ENCODE assay signal across 9 cellular contexts in genomic region chr12:56020437-56021189, GRCh38. TPM values are rescaled to one million over a fixed set of nuclear protein-coding genes. Genes with fewer than 3 reads are reported as not detected.
DNase-seq lines count a peak whose midpoint lies in the region; ATAC-seq, FAIRE-seq and TF ChIP-seq lines count a peak whose summit lies in the region.
"Had no signal": no experiment of that assay in that cellular context is flagged by ENCODE, and none has a peak within 500 bp of the region (broad histone marks: within the 10 kb centered on the region; RNA-seq: fewer than 3 reads in every experiment).

Gene IKZF4 (plus strand): TSS chr12:56021043. CDS start chr12:56021494, 451 bp downstream.

- no peak within 1 kb of the TSS for H3K23ac ChIP-seq in H1 (ENCODE audit: insufficient read length)

- H3K27ac ChIP-seq in DND-41 (ENCODE audit: low read length), result peak within 1 kb of the TSS; percentile 84
- peak within 1 kb of the TSS; percentile 73 for H3K27ac ChIP-seq in H1 (ENCODE audit: low read depth, low read length)

- H3K79me1 ChIP-seq in H1 (ENCODE audit: low read depth, low read length), result no peaks in the 10 kb centered on the region; the same call in 1 of the 2 replicates

- H3K27me3 ChIP-seq in DND-41 (ENCODE audit: insufficient read depth, low read length, poor library complexity) (no peaks in the 10 kb centered on the region), H1 (replicated peaks in 1 of 4; ENCODE audit: control insufficient read depth in 3 of 4, extremely low read depth in 1 of 4, insufficient read depth in 3 of 4, low read length in 3 of 4) (no peaks in the 10 kb centered on the region)

- peak within 1 kb of the TSS; percentile 92 for H2BK5ac ChIP-seq in H1 (ENCODE audit: low read depth, low read length)

- peak within 1 kb of the TSS; percentile 54 for H3K14ac ChIP-seq in H1 (ENCODE audit: insufficient read length)

- peak within 1 kb of the TSS; percentile 30 for H2BK120ac ChIP-seq in H1 (replicated peaks; ENCODE audit: low read depth, low read length)

- H3K79me2 ChIP-seq in DND-41 (ENCODE audit: insufficient read depth, low read length) (peaks cover 16% of the 10 kb centered on the region), H1 (ENCODE audit: control insufficient read depth in 1 of 2, insufficient read depth in 2 of 2, low read length in 2 of 2) (no peaks in the 10 kb centered on the region)

- no peak for TF ChIP-seq RAD21 in H1 (IDR thresholded peaks at IDR 0.05 in 1 of 2, conservative IDR thresholded peaks at IDR 0.05 in 1 of 2; ENCODE audit: low read depth in 2 of 2, low read length in 2 of 2)

- H3K4me1 ChIP-seq in DND-41 (ENCODE audit: insufficient read depth, low read length) (peaks cover 44% of the 10 kb centered on the region), H1 (replicated peaks in 1 of 4; ENCODE audit: control insufficient read depth in 3 of 4, insufficient read depth in 4 of 4, low read length in 3 of 4) (peaks cover 8 to 25% (median 16%) of the 10 kb centered on the region in 4 experiments)

- TF ChIP-seq POLR2A in H1 (IDR thresholded peaks at IDR 0.05; ENCODE audit: control extremely low read depth in 1 of 2, low read depth in 2 of 2, low read length in 2 of 2), result peak in 1 of 2 experiments; percentile 69; a peak in 2 of 3 replicates

- H3K18ac ChIP-seq in H1 (ENCODE audit: extremely low read depth, low read length), result peak within 1 kb of the TSS; percentile 76

- DNase-seq in DND-41, result peak; percentile 81
- DNase-seq in SKM-1 treated with dmso at 0.1 percent for 144 hours (lab: John Stamatoyannopoulos, UW; ENCODE audit: unreplicated experiment), result peak; percentile 75
- DNase-seq in H1 (ENCODE audit: low read depth in 1 of 2, low spot score in 2 of 2), result peak in 1 of 2 experiments; percentile 81
- no peak for DNase-seq in mesenteric fat pad (ENCODE audit: low spot score)
- DNase-seq in ureter (ENCODE audit: low spot score), result peak; percentile 68
- no peak for DNase-seq in GDM1 (lab: John Stamatoyannopoulos, UW)

- FAIRE-seq in H1 (lab: Jason Lieb, UNC), result no peak
- FAIRE-seq: islet of Langerhans had no signal

- H2AFZ ChIP-seq in DND-41 (ENCODE audit: low read depth, low read length) (peak within 1 kb of the TSS; percentile 71), H1 (ENCODE audit: low read length) (peak within 1 kb of the TSS; percentile 24; the same call in 1 of the 2 replicates)

- H3K23me2 ChIP-seq in H1 (ENCODE audit: low read depth, low read length), result peaks cover 12% of the 10 kb centered on the region

- 8% methylated on average over 8 of the region's 10 CpGs; no CpG with 5 or more reads in 1 of the 2 experiments for WGBS in H1 (ENCODE audit: extremely low coverage in 1 of 2, insufficient coverage in 1 of 2, insufficient read length in 1 of 2, insufficient replicate concordance in 2 of 2, low coverage in 1 of 2, low lambda C conversion rate in 2 of 2, missing lambda C conversion rate in 1 of 2), 2 experiments

- H4K20me1 ChIP-seq in DND-41 (ENCODE audit: insufficient read depth, low read length) (no peaks in the 10 kb centered on the region), H1 (replicated peaks in 1 of 2; ENCODE audit: control insufficient read depth in 1 of 2, insufficient read depth in 2 of 2, low read length in 2 of 2) (no peaks in the 10 kb centered on the region)

- H3K36me3 ChIP-seq in DND-41 (ENCODE audit: insufficient read depth, low read length) (peaks cover 11% of the 10 kb centered on the region), H1 (ENCODE audit: control insufficient read depth in 2 of 4, insufficient read depth in 4 of 4, low read length in 3 of 4) (peaks cover 0 to 13% (median 2%) of the 10 kb centered on the region in 4 experiments; a peak in 4 of 8 replicates)

- H2AK5ac ChIP-seq in H1 (ENCODE audit: low read depth, low read length), result peak within 1 kb of the TSS; percentile 71; the same call in 1 of the 2 replicates

- peak within 1 kb of the TSS; percentile 80 for H3K4me2 ChIP-seq in DND-41 (ENCODE audit: insufficient read depth, low read length)
- H3K4me2 ChIP-seq in H1 (ENCODE audit: insufficient read depth in 1 of 2, low read depth in 2 of 2, low read length in 2 of 2), result peak within 1 kb of the TSS; percentile 78 to 92

- TF ChIP-seq CTCF in DND-41 (IDR thresholded peaks at IDR 0.05; ENCODE audit: borderline replicate concordance, extremely low read depth, low read length, poor library complexity, severe bottlenecking) (no peak), H1 (IDR thresholded peaks at IDR 0.05; ENCODE audit: control extremely low read depth in 1 of 3, insufficient read depth in 1 of 3, low read depth in 1 of 3, low read length in 3 of 3) (no peak)

- TF ChIP-seq EP300 in H1 (IDR thresholded peaks at IDR 0.05; ENCODE audit: borderline replicate concordance in 1 of 2, low read depth in 2 of 2, low read length in 2 of 2), result no peak

- H2BK20ac ChIP-seq in H1 (ENCODE audit: low read length), result peak within 1 kb of the TSS; percentile 86; the same call in 1 of the 2 replicates

- peak within 1 kb of the TSS; percentile 80 for H3K4ac ChIP-seq in H1 (replicated peaks; ENCODE audit: insufficient read length, low read depth, low read length)

- H3K4me3 ChIP-seq in DND-41 (ENCODE audit: low read depth in 1 of 2, low read length in 2 of 2) (peak within 1 kb of the TSS; percentile 18 to 65; a peak in 3 of 4 replicates), H1 (ENCODE audit: extremely low read depth in 1 of 4, insufficient read depth in 2 of 4, low read depth in 3 of 4, low read length in 4 of 4) (peak within 1 kb of the TSS; percentile 37 to 60 (median 52))

- POLR2A ChIA-PET in H1 (lab: Charles Lee; ENCODE audit: partially characterized antibody), result interaction anchor here (0.7 to 6.3 kb wide), 17 partner anchors 9 to 265 kb away, joined by 3 to 82 read pairs (median 5); partner anchors contain the start of genes ERBB3, ORMDL2, PA2G4 and PYM1

- peak within 1 kb of the TSS; percentile 84; the same call in 1 of the 2 replicates for H2BK15ac ChIP-seq in H1 (ENCODE audit: low read length)

- peak within 1 kb of the TSS; percentile 89 for H2BK12ac ChIP-seq in H1 (ENCODE audit: low read depth, low read length)

- H4K5ac ChIP-seq in H1 (ENCODE audit: insufficient read length, low read depth, low read length), result peak within 1 kb of the TSS; percentile 92

- H3K9me3 ChIP-seq in DND-41 (ENCODE audit: insufficient read depth, low read length, severe bottlenecking) (no peaks in the 10 kb centered on the region), H1 (ENCODE audit: insufficient read depth in 2 of 2, low read depth in 1 of 2, low read length in 1 of 2) (no peaks in the 10 kb centered on the region)

- H4K8ac ChIP-seq in H1 (ENCODE audit: extremely low read depth, insufficient read depth, low read length), result peak within 1 kb of the TSS; percentile 81

- ATAC-seq in DND-41 (ENCODE audit: insufficient read depth, low read depth) (peak; percentile 62), GM19395 (IDR thresholded peaks at IDR 0.05; ENCODE audit: unreplicated experiment) (no peak), HG03280 (IDR thresholded peaks at IDR 0.05; ENCODE audit: unreplicated experiment) (no peak)

- H3K9ac ChIP-seq in DND-41 (ENCODE audit: low read depth, low read length) (peak within 1 kb of the TSS; percentile 65), H1 (replicated peaks in 1 of 4; ENCODE audit: extremely low read depth in 1 of 4, low read depth in 3 of 4, low read length in 3 of 4) (peak within 1 kb of the TSS in 3 of 4 experiments; percentile 44 to 78 (median 71); a peak in 6 of 7 replicates)

- H3K56ac ChIP-seq in H1 (replicated peaks; ENCODE audit: insufficient read length, low read depth, low read length), result peak within 1 kb of the TSS; percentile 59

- CTCF ChIA-PET in H1 (lab: Charles Lee; ENCODE audit: partially characterized antibody), result interaction anchor here (1.3 to 18.1 kb wide), 4 partner anchors 9 to 25 kb away, joined by 4 to 256 read pairs (median 19); partner anchors contain the start of gene SUOX

- peak within 1 kb of the TSS; percentile 97 for H4K91ac ChIP-seq in H1 (replicated peaks; ENCODE audit: insufficient read length, low read length)

TF ChIP-seq in H1, 55 proteins besides CTCF, POLR2A, EP300 and RAD21 (continues in another document):
- TF ChIP-seq BRCA1 (IDR thresholded peaks at IDR 0.05; ENCODE audit: low read depth, low read length), result no peak
- no peak for TF ChIP-seq CTBP2 (IDR thresholded peaks at IDR 0.05; ENCODE audit: borderline replicate concordance, insufficient read depth, insufficient read length, low read length)
- no peak for TF ChIP-seq TCF12 (IDR thresholded peaks at IDR 0.05; ENCODE audit: low read depth, low read length)
- TF ChIP-seq GTF2F1 (IDR thresholded peaks at IDR 0.05; ENCODE audit: borderline replicate concordance, low read depth, low read length), result 0 out of 2 replicates have a peak, but pooled peaks have one; percentile 27
- TF ChIP-seq KDM4A (IDR thresholded peaks at IDR 0.05; ENCODE audit: low read depth, low read length, severe bottlenecking), result no peak
- TF ChIP-seq TAF1 (IDR thresholded peaks at IDR 0.05; ENCODE audit: low read depth, low read length), result peak; percentile 83
- no peak for TF ChIP-seq CREB1 (IDR thresholded peaks at IDR 0.05)
- peak; percentile 52 for TF ChIP-seq TBP (IDR thresholded peaks at IDR 0.05; ENCODE audit: low read depth, low read length)
- TF ChIP-seq ASH2L (IDR thresholded peaks at IDR 0.05; ENCODE audit: low read length), result peak; percentile 66
- no peak for TF ChIP-seq TEAD4 (IDR thresholded peaks at IDR 0.05; ENCODE audit: low read depth, low read length)
- TF ChIP-seq RXRA (IDR thresholded peaks at IDR 0.05; ENCODE audit: insufficient read depth, low read depth, low read length), result 0 out of 2 replicates have a peak, but pooled peaks have one; percentile 7
- TF ChIP-seq KDM1A (IDR thresholded peaks at IDR 0.05; ENCODE audit: borderline replicate concordance, low read length), result no peak; the same call in 1 of the 2 replicates
- no peak for TF ChIP-seq NANOG (IDR thresholded peaks at IDR 0.05; ENCODE audit: insufficient read depth, low read depth, low read length, poor library complexity, severe bottlenecking)
- no peak for TF ChIP-seq JUN (IDR thresholded peaks at IDR 0.05; ENCODE audit: low read depth, low read length)
- TF ChIP-seq SP2 (IDR thresholded peaks at IDR 0.05; ENCODE audit: low read length), result no peak
- TF ChIP-seq EZH2 (IDR thresholded peaks at IDR 0.05; ENCODE audit: low read depth, low read length, severe bottlenecking), result no peak

RNA-seq across cellular contexts. Expression of gene IKZF4, which starts in this region (rescaled TPM):
- total RNA-seq in H1 (2021; fragmentation: NEBNext Ultra II Directional; extraction: Animal tissue kit (Norgen Biotek cat#: 25700)), result 12.5 and 13.3 TPM in 2 replicates
- polyA plus RNA-seq in H1 (2011; rRNA removed), result 8.0 and 12.9 TPM in 2 replicates
- 6.9 TPM for polyA plus RNA-seq in H1 (2011; cell fraction: cytosol; rRNA removed)
- polyA plus RNA-seq in H1 (2011; cell fraction: nucleus; rRNA removed), result 23.0 TPM
- 8.7 to 11.2 TPM (median 9.7 TPM) in 4 replicates for polyA plus RNA-seq in H1 (2012, experiment 1 of 2)
- polyA plus RNA-seq in H1 (2012, experiment 2 of 2), result 5.1 TPM
- polyA plus RNA-seq in H1 (2013, experiment 1 of 2), result 8.4 TPM
- polyA plus RNA-seq in H1 (2013, experiment 2 of 2), result 7.2 TPM
- 10.9 and 12.9 TPM in 2 replicates for polyA minus RNA-seq in H1 (2011; rRNA and poly(A)+ RNA removed)
- polyA minus RNA-seq in H1 (2011; cell fraction: cytosol; rRNA and poly(A)+ RNA removed), result 8.5 TPM
- 7.0 TPM for polyA minus RNA-seq in H1 (2011; cell fraction: nucleus; rRNA and poly(A)+ RNA removed)
- total RNA-seq in mesenteric fat pad (25.8 TPM), ureter (14.6 TPM)

Comparison
In these comparisons a context has a peak if more than half of its experiments do, and no peak if none do; other contexts are left out.
1. DNase-seq: peak in DND-41 (single experiment), SKM-1 treated with dmso at 0.1 percent for 144 hours (single experiment) and ureter (single experiment); none in mesenteric fat pad (single experiment) and GDM1 (single experiment).